ENCODE assay signal across 1 cellular context in the genomic region with DNA sequence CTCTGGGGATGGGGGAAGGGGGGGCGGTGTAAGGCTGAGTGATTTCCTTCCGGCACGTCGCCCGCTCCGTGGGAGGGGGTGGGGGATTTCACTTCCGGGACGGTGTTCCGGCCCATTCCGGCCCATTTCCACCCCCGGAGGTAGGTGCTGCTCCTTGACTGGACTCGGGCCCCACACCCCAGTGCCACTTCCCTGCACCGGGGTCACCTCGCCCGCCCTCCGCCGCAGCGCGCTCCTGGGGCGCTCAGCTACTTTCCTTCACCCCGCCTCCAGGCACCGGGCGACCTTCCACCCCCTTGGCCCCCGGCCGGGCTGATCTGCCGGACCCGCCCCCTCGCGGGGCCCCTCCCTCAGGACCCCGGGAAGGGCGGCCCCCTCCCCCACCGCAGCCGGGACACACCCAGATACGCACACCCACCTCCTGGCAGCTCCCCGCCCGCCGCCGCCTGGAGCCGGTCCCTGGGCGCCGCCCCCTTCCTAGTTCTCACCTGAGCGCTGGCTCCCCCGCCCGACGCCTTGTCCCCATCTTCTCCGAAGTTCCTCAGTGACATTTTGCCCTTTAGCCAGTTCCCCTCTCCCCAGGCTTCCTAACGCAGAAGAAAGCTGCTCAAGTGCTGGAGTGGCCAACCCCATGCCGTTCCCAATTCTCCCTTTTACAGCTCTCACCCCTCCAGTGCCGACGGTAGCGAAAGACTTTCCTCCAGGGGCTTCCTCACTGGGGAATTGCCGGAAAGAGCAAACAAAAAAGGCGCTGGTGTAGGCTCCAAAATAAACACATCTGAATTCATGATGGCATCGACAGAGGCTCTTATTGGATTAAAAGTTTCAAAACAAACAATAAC.
TF ChIP-seq lines count a peak whose summit lies in the region.

A gene with protein sequence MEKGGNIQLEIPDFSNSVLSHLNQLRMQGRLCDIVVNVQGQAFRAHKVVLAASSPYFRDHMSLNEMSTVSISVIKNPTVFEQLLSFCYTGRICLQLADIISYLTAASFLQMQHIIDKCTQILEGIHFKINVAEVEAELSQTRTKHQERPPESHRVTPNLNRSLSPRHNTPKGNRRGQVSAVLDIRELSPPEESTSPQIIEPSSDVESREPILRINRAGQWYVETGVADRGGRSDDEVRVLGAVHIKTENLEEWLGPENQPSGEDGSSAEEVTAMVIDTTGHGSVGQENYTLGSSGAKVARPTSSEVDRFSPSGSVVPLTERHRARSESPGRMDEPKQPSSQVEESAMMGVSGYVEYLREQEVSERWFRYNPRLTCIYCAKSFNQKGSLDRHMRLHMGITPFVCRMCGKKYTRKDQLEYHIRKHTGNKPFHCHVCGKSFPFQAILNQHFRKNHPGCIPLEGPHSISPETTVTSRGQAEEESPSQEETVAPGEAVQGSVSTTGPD (plus strand): TSS at position 115 of the 842 bp plus-strand sequence. CDS start 1,846 bp downstream, outside the sequence.

TF ChIP-seq in H1, 55 proteins besides CTCF, POLR2A, EP300 and RAD21 (continues in another document):
- no peak; the same call in 1 of the 2 replicates for TF ChIP-seq BRCA1 (IDR thresholded peaks at IDR 0.05; ENCODE audit: low read depth, low read length)
- TF ChIP-seq SIRT6 (IDR thresholded peaks at IDR 0.05; ENCODE audit: low read length): no peak
- TF ChIP-seq JUND (IDR thresholded peaks at IDR 0.05; ENCODE audit: low read length): no peak
- no peak for TF ChIP-seq SRF (IDR thresholded peaks at IDR 0.05; ENCODE audit: low read depth, low read length)
- peak; percentile 60 for TF ChIP-seq TAF7 (optimal IDR thresholded peaks at IDR 0.05; ENCODE audit: borderline replicate concordance, low read depth, low read length)
- no peak for TF ChIP-seq RXRA (IDR thresholded peaks at IDR 0.05; ENCODE audit: insufficient read depth, low read depth, low read length)
- TF ChIP-seq HDAC2 (IDR thresholded peaks at IDR 0.05; ENCODE audit: borderline replicate concordance in 1 of 2, low read depth in 2 of 2, low read length in 2 of 2): peak; percentile 11 to 34; a peak in 2 of 4 replicates
- TF ChIP-seq, protein P1, sequence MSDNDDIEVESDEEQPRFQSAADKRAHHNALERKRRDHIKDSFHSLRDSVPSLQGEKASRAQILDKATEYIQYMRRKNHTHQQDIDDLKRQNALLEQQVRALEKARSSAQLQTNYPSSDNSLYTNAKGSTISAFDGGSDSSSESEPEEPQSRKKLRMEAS (IDR thresholded peaks at IDR 0.05): no peak; the same call in 1 of the 2 replicates
- peak; percentile 17 for TF ChIP-seq KDM4A (IDR thresholded peaks at IDR 0.05; ENCODE audit: low read depth, low read length, severe bottlenecking)
- no peak for TF ChIP-seq FOSL1 (IDR thresholded peaks at IDR 0.05; ENCODE audit: insufficient read depth, low read depth, low read length)
- no peak for TF ChIP-seq CHD1 (IDR thresholded peaks at IDR 0.05; ENCODE audit: low read depth, low read length)
- TF ChIP-seq POLR2AphosphoS5 (IDR thresholded peaks at IDR 0.05; ENCODE audit: low read depth, low read length): peak; percentile 22; the same call in 1 of the 2 replicates
- peak; percentile 58 for TF ChIP-seq PHF8 (conservative IDR thresholded peaks at IDR 0.05; ENCODE audit: low read depth, low read length)
- TF ChIP-seq GABPA (IDR thresholded peaks at IDR 0.05; ENCODE audit: borderline replicate concordance, insufficient read depth, low read length): peak; percentile 70
- TF ChIP-seq RFX5 (IDR thresholded peaks at IDR 0.05; ENCODE audit: borderline replicate concordance, low read depth, low read length): no peak
- no peak for TF ChIP-seq SP2 (IDR thresholded peaks at IDR 0.05; ENCODE audit: low read length)
- no peak for TF ChIP-seq TEAD4 (IDR thresholded peaks at IDR 0.05; ENCODE audit: low read depth, low read length)
- TF ChIP-seq NRF1 (IDR thresholded peaks at IDR 0.05; ENCODE audit: low read depth, low read length): no peak
- TF ChIP-seq CTBP2 (IDR thresholded peaks at IDR 0.05; ENCODE audit: borderline replicate concordance, insufficient read depth, insufficient read length, low read length): no peak
- TF ChIP-seq, protein P2, sequence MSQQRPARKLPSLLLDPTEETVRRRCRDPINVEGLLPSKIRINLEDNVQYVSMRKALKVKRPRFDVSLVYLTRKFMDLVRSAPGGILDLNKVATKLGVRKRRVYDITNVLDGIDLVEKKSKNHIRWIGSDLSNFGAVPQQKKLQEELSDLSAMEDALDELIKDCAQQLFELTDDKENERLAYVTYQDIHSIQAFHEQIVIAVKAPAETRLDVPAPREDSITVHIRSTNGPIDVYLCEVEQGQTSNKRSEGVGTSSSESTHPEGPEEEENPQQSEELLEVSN (IDR thresholded peaks at IDR 0.05): no peak
- no peak for TF ChIP-seq CBX5 (IDR thresholded peaks at IDR 0.05; ENCODE audit: low read depth, low read length)
- no peak for TF ChIP-seq KDM1A (IDR thresholded peaks at IDR 0.05; ENCODE audit: borderline replicate concordance, low read length)
- no peak for TF ChIP-seq CBX8 (IDR thresholded peaks at IDR 0.05; ENCODE audit: borderline replicate concordance, low read depth, low read length)
- TF ChIP-seq, protein P3, sequence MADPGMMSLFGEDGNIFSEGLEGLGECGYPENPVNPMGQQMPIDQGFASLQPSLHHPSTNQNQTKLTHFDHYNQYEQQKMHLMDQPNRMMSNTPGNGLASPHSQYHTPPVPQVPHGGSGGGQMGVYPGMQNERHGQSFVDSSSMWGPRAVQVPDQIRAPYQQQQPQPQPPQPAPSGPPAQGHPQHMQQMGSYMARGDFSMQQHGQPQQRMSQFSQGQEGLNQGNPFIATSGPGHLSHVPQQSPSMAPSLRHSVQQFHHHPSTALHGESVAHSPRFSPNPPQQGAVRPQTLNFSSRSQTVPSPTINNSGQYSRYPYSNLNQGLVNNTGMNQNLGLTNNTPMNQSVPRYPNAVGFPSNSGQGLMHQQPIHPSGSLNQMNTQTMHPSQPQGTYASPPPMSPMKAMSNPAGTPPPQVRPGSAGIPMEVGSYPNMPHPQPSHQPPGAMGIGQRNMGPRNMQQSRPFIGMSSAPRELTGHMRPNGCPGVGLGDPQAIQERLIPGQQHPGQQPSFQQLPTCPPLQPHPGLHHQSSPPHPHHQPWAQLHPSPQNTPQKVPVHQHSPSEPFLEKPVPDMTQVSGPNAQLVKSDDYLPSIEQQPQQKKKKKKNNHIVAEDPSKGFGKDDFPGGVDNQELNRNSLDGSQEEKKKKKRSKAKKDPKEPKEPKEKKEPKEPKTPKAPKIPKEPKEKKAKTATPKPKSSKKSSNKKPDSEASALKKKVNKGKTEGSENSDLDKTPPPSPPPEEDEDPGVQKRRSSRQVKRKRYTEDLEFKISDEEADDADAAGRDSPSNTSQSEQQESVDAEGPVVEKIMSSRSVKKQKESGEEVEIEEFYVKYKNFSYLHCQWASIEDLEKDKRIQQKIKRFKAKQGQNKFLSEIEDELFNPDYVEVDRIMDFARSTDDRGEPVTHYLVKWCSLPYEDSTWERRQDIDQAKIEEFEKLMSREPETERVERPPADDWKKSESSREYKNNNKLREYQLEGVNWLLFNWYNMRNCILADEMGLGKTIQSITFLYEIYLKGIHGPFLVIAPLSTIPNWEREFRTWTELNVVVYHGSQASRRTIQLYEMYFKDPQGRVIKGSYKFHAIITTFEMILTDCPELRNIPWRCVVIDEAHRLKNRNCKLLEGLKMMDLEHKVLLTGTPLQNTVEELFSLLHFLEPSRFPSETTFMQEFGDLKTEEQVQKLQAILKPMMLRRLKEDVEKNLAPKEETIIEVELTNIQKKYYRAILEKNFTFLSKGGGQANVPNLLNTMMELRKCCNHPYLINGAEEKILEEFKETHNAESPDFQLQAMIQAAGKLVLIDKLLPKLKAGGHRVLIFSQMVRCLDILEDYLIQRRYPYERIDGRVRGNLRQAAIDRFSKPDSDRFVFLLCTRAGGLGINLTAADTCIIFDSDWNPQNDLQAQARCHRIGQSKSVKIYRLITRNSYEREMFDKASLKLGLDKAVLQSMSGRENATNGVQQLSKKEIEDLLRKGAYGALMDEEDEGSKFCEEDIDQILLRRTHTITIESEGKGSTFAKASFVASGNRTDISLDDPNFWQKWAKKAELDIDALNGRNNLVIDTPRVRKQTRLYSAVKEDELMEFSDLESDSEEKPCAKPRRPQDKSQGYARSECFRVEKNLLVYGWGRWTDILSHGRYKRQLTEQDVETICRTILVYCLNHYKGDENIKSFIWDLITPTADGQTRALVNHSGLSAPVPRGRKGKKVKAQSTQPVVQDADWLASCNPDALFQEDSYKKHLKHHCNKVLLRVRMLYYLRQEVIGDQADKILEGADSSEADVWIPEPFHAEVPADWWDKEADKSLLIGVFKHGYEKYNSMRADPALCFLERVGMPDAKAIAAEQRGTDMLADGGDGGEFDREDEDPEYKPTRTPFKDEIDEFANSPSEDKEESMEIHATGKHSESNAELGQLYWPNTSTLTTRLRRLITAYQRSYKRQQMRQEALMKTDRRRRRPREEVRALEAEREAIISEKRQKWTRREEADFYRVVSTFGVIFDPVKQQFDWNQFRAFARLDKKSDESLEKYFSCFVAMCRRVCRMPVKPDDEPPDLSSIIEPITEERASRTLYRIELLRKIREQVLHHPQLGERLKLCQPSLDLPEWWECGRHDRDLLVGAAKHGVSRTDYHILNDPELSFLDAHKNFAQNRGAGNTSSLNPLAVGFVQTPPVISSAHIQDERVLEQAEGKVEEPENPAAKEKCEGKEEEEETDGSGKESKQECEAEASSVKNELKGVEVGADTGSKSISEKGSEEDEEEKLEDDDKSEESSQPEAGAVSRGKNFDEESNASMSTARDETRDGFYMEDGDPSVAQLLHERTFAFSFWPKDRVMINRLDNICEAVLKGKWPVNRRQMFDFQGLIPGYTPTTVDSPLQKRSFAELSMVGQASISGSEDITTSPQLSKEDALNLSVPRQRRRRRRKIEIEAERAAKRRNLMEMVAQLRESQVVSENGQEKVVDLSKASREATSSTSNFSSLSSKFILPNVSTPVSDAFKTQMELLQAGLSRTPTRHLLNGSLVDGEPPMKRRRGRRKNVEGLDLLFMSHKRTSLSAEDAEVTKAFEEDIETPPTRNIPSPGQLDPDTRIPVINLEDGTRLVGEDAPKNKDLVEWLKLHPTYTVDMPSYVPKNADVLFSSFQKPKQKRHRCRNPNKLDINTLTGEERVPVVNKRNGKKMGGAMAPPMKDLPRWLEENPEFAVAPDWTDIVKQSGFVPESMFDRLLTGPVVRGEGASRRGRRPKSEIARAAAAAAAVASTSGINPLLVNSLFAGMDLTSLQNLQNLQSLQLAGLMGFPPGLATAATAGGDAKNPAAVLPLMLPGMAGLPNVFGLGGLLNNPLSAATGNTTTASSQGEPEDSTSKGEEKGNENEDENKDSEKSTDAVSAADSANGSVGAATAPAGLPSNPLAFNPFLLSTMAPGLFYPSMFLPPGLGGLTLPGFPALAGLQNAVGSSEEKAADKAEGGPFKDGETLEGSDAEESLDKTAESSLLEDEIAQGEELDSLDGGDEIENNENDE (IDR thresholded peaks at IDR 0.05; ENCODE audit: insufficient replicate concordance, low read length): no peak
- TF ChIP-seq JUN (IDR thresholded peaks at IDR 0.05; ENCODE audit: low read depth, low read length): no peak
- TF ChIP-seq RNF2 (IDR thresholded peaks at IDR 0.05; ENCODE audit: borderline replicate concordance, low read depth, low read length, missing control alignments, poor library complexity, severe bottlenecking): no peak
- no peak for TF ChIP-seq BCL11A (IDR thresholded peaks at IDR 0.05; ENCODE audit: low read depth in 2 of 2, low read length in 2 of 2)
- no peak for TF ChIP-seq TCF12 (IDR thresholded peaks at IDR 0.05; ENCODE audit: low read depth, low read length)
- peak; percentile 92 for TF ChIP-seq ASH2L (IDR thresholded peaks at IDR 0.05; ENCODE audit: low read length)
- TF ChIP-seq SP4 (IDR thresholded peaks at IDR 0.05; ENCODE audit: low read length): peak; percentile 28; the same call in 1 of the 2 replicates
- TF ChIP-seq YY1 (IDR thresholded peaks at IDR 0.05; ENCODE audit: low read depth, low read length): no peak
- TF ChIP-seq SAP30 (IDR thresholded peaks at IDR 0.05; ENCODE audit: insufficient read depth, insufficient replicate concordance, low read length): no peak
- no peak for TF ChIP-seq CEBPB (IDR thresholded peaks at IDR 0.05; ENCODE audit: low read depth, low read length)
- TF ChIP-seq, protein P4, sequence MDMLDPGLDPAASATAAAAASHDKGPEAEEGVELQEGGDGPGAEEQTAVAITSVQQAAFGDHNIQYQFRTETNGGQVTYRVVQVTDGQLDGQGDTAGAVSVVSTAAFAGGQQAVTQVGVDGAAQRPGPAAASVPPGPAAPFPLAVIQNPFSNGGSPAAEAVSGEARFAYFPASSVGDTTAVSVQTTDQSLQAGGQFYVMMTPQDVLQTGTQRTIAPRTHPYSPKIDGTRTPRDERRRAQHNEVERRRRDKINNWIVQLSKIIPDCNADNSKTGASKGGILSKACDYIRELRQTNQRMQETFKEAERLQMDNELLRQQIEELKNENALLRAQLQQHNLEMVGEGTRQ (IDR thresholded peaks at IDR 0.05; ENCODE audit: low read length): no peak; the same call in 1 of the 2 replicates
- no peak for TF ChIP-seq POU5F1 (IDR thresholded peaks at IDR 0.05; ENCODE audit: low read depth, low read length)
- TF ChIP-seq ZNF274 (IDR thresholded peaks at IDR 0.05; ENCODE audit: borderline replicate concordance, extremely low read depth, low read length): no peak
- TF ChIP-seq TAF1 (IDR thresholded peaks at IDR 0.05; ENCODE audit: low read depth, low read length): peak; percentile 74
- TF ChIP-seq KDM5A (IDR thresholded peaks at IDR 0.05; ENCODE audit: low read length): no peak
- TF ChIP-seq, protein P5, sequence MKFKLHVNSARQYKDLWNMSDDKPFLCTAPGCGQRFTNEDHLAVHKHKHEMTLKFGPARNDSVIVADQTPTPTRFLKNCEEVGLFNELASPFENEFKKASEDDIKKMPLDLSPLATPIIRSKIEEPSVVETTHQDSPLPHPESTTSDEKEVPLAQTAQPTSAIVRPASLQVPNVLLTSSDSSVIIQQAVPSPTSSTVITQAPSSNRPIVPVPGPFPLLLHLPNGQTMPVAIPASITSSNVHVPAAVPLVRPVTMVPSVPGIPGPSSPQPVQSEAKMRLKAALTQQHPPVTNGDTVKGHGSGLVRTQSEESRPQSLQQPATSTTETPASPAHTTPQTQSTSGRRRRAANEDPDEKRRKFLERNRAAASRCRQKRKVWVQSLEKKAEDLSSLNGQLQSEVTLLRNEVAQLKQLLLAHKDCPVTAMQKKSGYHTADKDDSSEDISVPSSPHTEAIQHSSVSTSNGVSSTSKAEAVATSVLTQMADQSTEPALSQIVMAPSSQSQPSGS (IDR thresholded peaks at IDR 0.05; ENCODE audit: low read length): no peak
- TF ChIP-seq HDAC6 (IDR thresholded peaks at IDR 0.05; ENCODE audit: low read depth, low read length): no peak
- no peak for TF ChIP-seq SUZ12 (IDR thresholded peaks at IDR 0.05; ENCODE audit: low read length)
- TF ChIP-seq CREB1 (IDR thresholded peaks at IDR 0.05): no peak; the same call in 1 of the 2 replicates
- TF ChIP-seq SP1 (IDR thresholded peaks at IDR 0.05; ENCODE audit: low read depth, low read length): peak; percentile 18
- no peak; the same call in 1 of the 2 replicates for TF ChIP-seq RBBP5 (IDR thresholded peaks at IDR 0.05; ENCODE audit: borderline replicate concordance, low read depth, low read length)
- TF ChIP-seq SIX5 (IDR thresholded peaks at IDR 0.05; ENCODE audit: low read depth, low read length): no peak
- TF ChIP-seq EZH2 (IDR thresholded peaks at IDR 0.05; ENCODE audit: low read depth, low read length, severe bottlenecking): no peak
- no peak for TF ChIP-seq BACH1 (IDR thresholded peaks at IDR 0.05; ENCODE audit: low read length)
- no peak; the same call in 1 of the 2 replicates for TF ChIP-seq GTF2F1 (IDR thresholded peaks at IDR 0.05; ENCODE audit: borderline replicate concordance, low read depth, low read length)
- no peak for TF ChIP-seq NANOG (IDR thresholded peaks at IDR 0.05; ENCODE audit: insufficient read depth, low read depth, low read length, poor library complexity, severe bottlenecking)
- peak in 1 of 2 experiments; percentile 25; a peak in 1 of 4 replicates for TF ChIP-seq SIN3A (conservative IDR thresholded peaks at IDR 0.05 in 1 of 2, IDR thresholded peaks at IDR 0.05 in 1 of 2; ENCODE audit: low read depth in 1 of 2, low read length in 2 of 2)
